Comparison of ENCODE assay signal across 18 cellular contexts in genomic region chr3:194906970-194907629, GRCh38.
DNase-seq lines count a peak whose midpoint lies in the region; ATAC-seq and TF ChIP-seq lines count a peak whose summit lies in the region.
"Had no signal": no experiment of that assay in that cellular context is flagged by ENCODE, and none has a peak within 500 bp of the region (broad histone marks: within the 10 kb centered on the region; RNA-seq: fewer than 3 reads in every experiment).

No MANE protein-coding gene starts in this region.

- no peak for TF ChIP-seq POLR2A in esophagus muscularis mucosa (IDR thresholded peaks at IDR 0.05; ENCODE audit: low read depth)

- no peak overlapping the region for H3K4me3 Mint-ChIP-seq in activated T-cell treated with anti-CD3 and anti-CD28 coated beads, Interleukin-2, amount 50 U/mL, for 24 hours
- H3K4me3 Mint-ChIP-seq in activated T-cell treated with anti-CD3 and anti-CD28 coated beads, Interleukin-2, amount 50 U/mL, for 4 hours: no peak overlapping the region
- H3K4me3 Mint-ChIP-seq: activated B cell treated with CpG ODN at 0.5 μM for 24 hours; activated naive CD8-positive, alpha-beta T cell had no signal

- no peak overlapping the region for H3K27ac ChIP-seq in esophagus muscularis mucosa (replicated peaks in 1 of 4)
- H3K27ac ChIP-seq: RWPE1 had no signal

- H3K4me1 ChIP-seq in esophagus muscularis mucosa: no peaks in the 10 kb centered on the region

- 89% methylated on average over 11 of the region's 11 CpGs for WGBS in esophagus muscularis mucosa

- H3K9me3 Mint-ChIP-seq in activated T-cell treated with anti-CD3 and anti-CD28 coated beads, Interleukin-2, amount 50 U/mL, for 24 hours: peaks cover 8% of the 10 kb centered on the region
- H3K9me3 Mint-ChIP-seq in activated T-cell treated with anti-CD3 and anti-CD28 coated beads, Interleukin-2, amount 50 U/mL, for 4 hours: peaks cover 3% of the 10 kb centered on the region
- H3K9me3 Mint-ChIP-seq: activated B cell treated with CpG ODN at 0.5 μM for 24 hours had no signal

- peaks cover 24% of the 10 kb centered on the region for H3K27me3 Mint-ChIP-seq in activated T-cell treated with anti-CD3 and anti-CD28 coated beads, Interleukin-2, amount 50 U/mL, for 24 hours
- peaks cover 26% of the 10 kb centered on the region for H3K27me3 Mint-ChIP-seq in activated T-cell treated with anti-CD3 and anti-CD28 coated beads, Interleukin-2, amount 50 U/mL, for 4 hours (ENCODE audit: low read depth)

- no peaks in the 10 kb centered on the region for H3K36me3 ChIP-seq in esophagus muscularis mucosa

- peaks cover 10% of the 10 kb centered on the region for H3K4me1 Mint-ChIP-seq in activated T-cell treated with anti-CD3 and anti-CD28 coated beads, Interleukin-2, amount 50 U/mL, for 24 hours (ENCODE audit: low read depth)
- no peaks in the 10 kb centered on the region for H3K4me1 Mint-ChIP-seq in activated T-cell treated with anti-CD3 and anti-CD28 coated beads, Interleukin-2, amount 50 U/mL, for 4 hours (ENCODE audit: low read depth)

- peak overlapping the region; percentile 2 for H3K27ac Mint-ChIP-seq in activated T-cell treated with anti-CD3 and anti-CD28 coated beads, Interleukin-2, amount 50 U/mL, for 24 hours
- H3K27ac Mint-ChIP-seq: activated B cell treated with CpG ODN at 0.5 μM for 24 hours; activated naive CD8-positive, alpha-beta T cell had no signal

- H3K27me3 ChIP-seq in esophagus muscularis mucosa: no peaks in the 10 kb centered on the region

- H3K36me3 Mint-ChIP-seq in activated T-cell treated with anti-CD3 and anti-CD28 coated beads, Interleukin-2, amount 50 U/mL, for 24 hours (ENCODE audit: low read depth): no peaks in the 10 kb centered on the region
- H3K36me3 Mint-ChIP-seq in activated T-cell treated with anti-CD3 and anti-CD28 coated beads, Interleukin-2, amount 50 U/mL, for 4 hours (ENCODE audit: insufficient read depth): no peaks in the 10 kb centered on the region

- TF ChIP-seq EP300 in esophagus muscularis mucosa (IDR thresholded peaks at IDR 0.05): no peak

- no peaks in the 10 kb centered on the region for H3K9me3 ChIP-seq in esophagus muscularis mucosa

- TF ChIP-seq CTCF in esophagus muscularis mucosa (IDR thresholded peaks at IDR 0.05): no peak

- H3K4me3 ChIP-seq in esophagus muscularis mucosa: no peak overlapping the region

- ATAC-seq in activated T-cell treated with anti-CD3 and anti-CD28 coated beads, Interleukin-2, amount 50 U/mL, for 4 hours: no peak
- peak; percentile 55 for ATAC-seq in stimulated activated naive CD8-positive, alpha-beta T cell treated with anti-CD3 and anti-CD28 coated beads, Interleukin-15, Interleukin-2, amounts not matched to agents 100 U/mL and 50 U/mL, for 24 hours
- ATAC-seq in GM19467 (IDR thresholded peaks at IDR 0.05; ENCODE audit: unreplicated experiment) (no peak), GM19452 (IDR thresholded peaks at IDR 0.05; ENCODE audit: unreplicated experiment) (no peak)

- DNase-seq in activated T-cell treated with anti-CD3 and anti-CD28 coated beads, Interleukin-2, amount 50 U/mL, for 24 hours: no peak
- DNase-seq in activated T-cell treated with anti-CD3 and anti-CD28 coated beads, Interleukin-2, amount 50 U/mL, for 4 hours: no peak
- DNase-seq in NCI-H226 (peak; percentile 26), esophagus muscularis mucosa (ENCODE audit: extremely low spot score) (peak; percentile 53), mesenteric fat pad (ENCODE audit: low spot score) (no peak)
- no peak for DNase-seq in stimulated activated naive CD8-positive, alpha-beta T cell treated with anti-CD3 and anti-CD28 coated beads, Interleukin-15, Interleukin-2, amounts not matched to agents 100 U/mL and 50 U/mL, for 24 hours
- DNase-seq: ACHN; activated B cell treated with CpG ODN at 0.5 μM for 24 hours; cerebellar nuclear complex; effector CD4-positive, alpha-beta T cell; erythroblast; NCI-H524 treated with DMSO at 0.1 percent for 48 hours; nucleus accumbens; T1000 had no signal

- intact Hi-C loops in esophagus muscularis mucosa (cut with DNase I): no loop called here

Comparison
In these comparisons a context has a peak if more than half of its experiments do, and no peak if none do; other contexts are left out.
1. DNase-seq: peak in NCI-H226 (single experiment) and esophagus muscularis mucosa (single experiment); none in activated T-cell treated with anti-CD3 and anti-CD28 coated beads, Interleukin-2, amount 50 U/mL, for 24 hours (single experiment), activated T-cell treated with anti-CD3 and anti-CD28 coated beads, Interleukin-2, amount 50 U/mL, for 4 hours (single experiment), stimulated activated naive CD8-positive, alpha-beta T cell treated with anti-CD3 and anti-CD28 coated beads, Interleukin-15, Interleukin-2, amounts not matched to agents 100 U/mL and 50 U/mL, for 24 hours (single experiment) and mesenteric fat pad (single experiment).